In genomic region chr13:49935171-49936084, GRCh38 we compare ENCODE assay signal across 8 cellular contexts. TPM values are rescaled to one million over a fixed set of nuclear protein-coding genes. Genes with fewer than 3 reads are reported as not detected.
DNase-seq lines count a peak whose midpoint lies in the region; ATAC-seq, FAIRE-seq and TF ChIP-seq lines count a peak whose summit lies in the region.

No MANE protein-coding gene starts in this region.

- no peak for FAIRE-seq in kidney (lab: Jason Lieb, UNC)

- H3K4me3 ChIP-seq in kidney (ENCODE audit: low read length in 2 of 2): peak overlapping the region; percentile 87 to 99

- H3K27ac ChIP-seq in caudate nucleus (ENCODE audit: low read depth, low read length) (peak overlapping the region; percentile 88), kidney (ENCODE audit: low read depth in 2 of 2, low read length in 2 of 2) (peak overlapping the region; percentile 74 to 88)

- peak overlapping the region; percentile 88 for H3K4me3 Mint-ChIP-seq in T-helper 2 cell treated with Interferon-gamma antibody and Interleukin-4, amounts not matched to agents 5 μg/mL and 100 μg/mL, for 36 hours

- H3K9me3 Mint-ChIP-seq in T-helper 2 cell treated with Interferon-gamma antibody and Interleukin-4, amounts not matched to agents 5 μg/mL and 100 μg/mL, for 36 hours: no peaks in the 10 kb centered on the region

- peak overlapping the region; percentile 53 for H3K27ac Mint-ChIP-seq in T-helper 2 cell treated with Interferon-gamma antibody and Interleukin-4, amounts not matched to agents 5 μg/mL and 100 μg/mL, for 36 hours

- peak; percentile 7 for DNase-seq in DMS53 treated with DMSO at 0.1 percent for 48 hours (lab: John Stamatoyannopoulos, UW; ENCODE audit: unreplicated experiment)
- peak; percentile 15 for DNase-seq in HS-27A (ENCODE audit: low read depth)
- DNase-seq in T-helper 2 cell treated with Interferon-gamma antibody and Interleukin-4, amounts not matched to agents 5 μg/mL and 100 μg/mL, for 36 hours (ENCODE audit: low spot score): peak; percentile 51
- DNase-seq in caudate nucleus (lab: John Stamatoyannopoulos, UW): peak in 33 of 61 donors; percentile 6 to 74 (median 54)
- DNase-seq in kidney: no peak
- peak; percentile 66 for DNase-seq in stimulated activated CD4-positive, alpha-beta T cell treated with anti-CD3 and anti-CD28 coated beads, Interleukin-15, amount 100 ng/mL, for 24 hours
- no peak for DNase-seq in NCI-H2029 treated with DMSO at 0.1 percent for 48 hours (lab: John Stamatoyannopoulos, UW)

- peak overlapping the region; percentile 76 to 83 for H3K9ac ChIP-seq in kidney (ENCODE audit: low read length in 2 of 2)

- peak; percentile 16 for ATAC-seq in GM21367 (IDR thresholded peaks at IDR 0.05; ENCODE audit: unreplicated experiment)

- H3K27me3 Mint-ChIP-seq in T-helper 2 cell treated with Interferon-gamma antibody and Interleukin-4, amounts not matched to agents 5 μg/mL and 100 μg/mL, for 36 hours (ENCODE audit: low read depth): peaks cover 10% of the 10 kb centered on the region

- no peak for TF ChIP-seq CTCF in kidney (IDR thresholded peaks at IDR 0.05; ENCODE audit: borderline replicate concordance, extremely low read depth, insufficient read depth)

- no peaks in the 10 kb centered on the region for H3K9me3 ChIP-seq in kidney (ENCODE audit: control insufficient read depth in 1 of 2, low read length in 2 of 2)

- H3K36me3 ChIP-seq in kidney (ENCODE audit: control insufficient read depth in 1 of 2, insufficient read depth in 2 of 2, low read length in 2 of 2): no peaks in the 10 kb centered on the region

- H3K36me3 Mint-ChIP-seq in T-helper 2 cell treated with Interferon-gamma antibody and Interleukin-4, amounts not matched to agents 5 μg/mL and 100 μg/mL, for 36 hours (ENCODE audit: low read depth): no peaks in the 10 kb centered on the region

- H3K4me1 ChIP-seq in kidney (ENCODE audit: control insufficient read depth in 1 of 2, insufficient read depth in 1 of 2, low read depth in 1 of 2, low read length in 2 of 2): peaks cover 4 to 9% of the 10 kb centered on the region in 2 donors

- peaks cover 5% of the 10 kb centered on the region for H3K4me1 Mint-ChIP-seq in T-helper 2 cell treated with Interferon-gamma antibody and Interleukin-4, amounts not matched to agents 5 μg/mL and 100 μg/mL, for 36 hours (ENCODE audit: low read depth)

- intact Hi-C loops in kidney (cut with DNase I): no loop called here

RNA-seq across cellular contexts. Expression of gene SPRYD7, which starts 0.7 kb away (rescaled TPM):
- 6.6 TPM for total RNA-seq in kidney
- 12.1 TPM for polyA plus RNA-seq in kidney (ENCODE audit: insufficient read depth, low read depth, low replicate concordance)

Comparison
In these comparisons a context has a peak if more than half of its experiments do, and no peak if none do; other contexts are left out.
1. DNase-seq: peak in DMS53 treated with DMSO at 0.1 percent for 48 hours (single experiment), HS-27A (single experiment), T-helper 2 cell treated with Interferon-gamma antibody and Interleukin-4, amounts not matched to agents 5 μg/mL and 100 μg/mL, for 36 hours (single experiment), caudate nucleus (33 of 61) and stimulated activated CD4-positive, alpha-beta T cell treated with anti-CD3 and anti-CD28 coated beads, Interleukin-15, amount 100 ng/mL, for 24 hours (single experiment); none in kidney (single experiment) and NCI-H2029 treated with DMSO at 0.1 percent for 48 hours (single experiment).